Comparison of ENCODE assay signal across 8 cellular contexts in genomic region chr10:43648083-43648391, GRCh38. TPM values are rescaled to one million over a fixed set of nuclear protein-coding genes. Genes with fewer than 3 reads are reported as not detected.
DNase-seq lines count a peak whose midpoint lies in the region; ATAC-seq and TF ChIP-seq lines count a peak whose summit lies in the region.

No MANE protein-coding gene starts in this region.

- peak overlapping the region; percentile 92 for H3K4me2 ChIP-seq in Loucy (ENCODE audit: low read depth, low read length, poor library complexity, severe bottlenecking)

- CTCF ChIA-PET in CD8-positive, alpha-beta memory T cell (lab: Charles Lee): interaction anchor here (1.1 to 2.7 kb wide), 3 partner anchors 42 to 1224 kb away, joined by 3 to 9 read pairs (median 3); no protein-coding TSS in a partner anchor

- H2AFZ ChIP-seq in Loucy (ENCODE audit: low read length): peak overlapping the region; percentile 90
- H2AFZ ChIP-seq in neuron (ENCODE audit: low read depth, low read length): peak overlapping the region; percentile 96

- DNase-seq in CD8-positive, alpha-beta memory T cell: no peak
- DNase-seq in NCI-H2196 treated with DMSO at 0.1 percent for 48 hours (lab: John Stamatoyannopoulos, UW; ENCODE audit: unreplicated experiment) (no peak), NCI-H1092 treated with DMSO at 0.1 percent for 48 hours (lab: John Stamatoyannopoulos, UW) (no peak)
- DNase-seq in activated CD8-positive, alpha-beta memory T cell treated with anti-CD3 and anti-CD28 coated beads for 24 hours: no peak

- H3K4me3 Mint-ChIP-seq in CD8-positive, alpha-beta memory T cell: peak overlapping the region; percentile 91 to 96 (median 94)

- TF ChIP-seq CTCF in Loucy (conservative IDR thresholded peaks at IDR 0.05; ENCODE audit: low read length): no peak

- peak overlapping the region; percentile 82 to 97 (median 92) for H3K27ac Mint-ChIP-seq in CD8-positive, alpha-beta memory T cell

- H3K4me1 Mint-ChIP-seq in CD8-positive, alpha-beta memory T cell: peaks cover 20 to 27% (median 27%) of the 10 kb centered on the region in 3 donors

- H3K27ac ChIP-seq in CD8-positive, alpha-beta memory T cell (ENCODE audit: low read depth, low read length): peak overlapping the region; percentile 75
- H3K27ac ChIP-seq in duodenal mucosa (ENCODE audit: low read depth, low read length): no peak overlapping the region

- peaks cover 3 to 7% of the 10 kb centered on the region in 2 donors for H3K27me3 Mint-ChIP-seq in CD8-positive, alpha-beta memory T cell

- H3K79me2 ChIP-seq in Loucy (ENCODE audit: insufficient read depth, low read length): peaks cover 11% of the 10 kb centered on the region; the same call in 1 of the 2 replicates

- POLR2A ChIA-PET in CD8-positive, alpha-beta memory T cell (lab: Charles Lee): no interaction called here

- H3K4me1 ChIP-seq in CD8-positive, alpha-beta memory T cell (ENCODE audit: insufficient read depth, low read length): peaks cover 14% of the 10 kb centered on the region
- H3K4me1 ChIP-seq in Loucy (ENCODE audit: insufficient read depth, low read length, poor library complexity, severe bottlenecking): peaks cover 6% of the 10 kb centered on the region
- peaks cover 5 to 6% of the 10 kb centered on the region in 2 donors for H3K4me1 ChIP-seq in duodenal mucosa (ENCODE audit: control insufficient read depth in 1 of 2, insufficient read depth in 2 of 2, low read length in 2 of 2)
- H3K4me1 ChIP-seq in neuron (ENCODE audit: insufficient read depth, low read length): peaks cover 7% of the 10 kb centered on the region

- H3K9me2 ChIP-seq in Loucy (replicated peaks; ENCODE audit: low read depth, low read length): no peaks in the 10 kb centered on the region

- peaks cover 30% of the 10 kb centered on the region for H3K9me3 ChIP-seq in CD8-positive, alpha-beta memory T cell (ENCODE audit: low read length)
- H3K9me3 ChIP-seq in Loucy (ENCODE audit: insufficient read depth, low read depth, low read length) (peaks cover 29% of the 10 kb centered on the region; the same call in 1 of the 2 replicates), duodenal mucosa (ENCODE audit: control insufficient read depth in 1 of 2, low read length in 2 of 2) (peaks cover 37% of the 10 kb centered on the region in 2 donors), neuron (ENCODE audit: low read length) (peaks cover 46% of the 10 kb centered on the region)

- H3K9ac ChIP-seq in Loucy (ENCODE audit: low read depth, low read length, poor library complexity, severe bottlenecking): peak overlapping the region; percentile 88
- H3K9ac ChIP-seq in duodenal mucosa (ENCODE audit: low read depth in 1 of 2, low read length in 2 of 2): peak overlapping the region; percentile 67 to 80

- peaks cover 24 to 41% (median 33%) of the 10 kb centered on the region in 5 donors for H3K9me3 Mint-ChIP-seq in CD8-positive, alpha-beta memory T cell

- H3K36me3 ChIP-seq in CD8-positive, alpha-beta memory T cell (ENCODE audit: insufficient read depth, low read length): peaks cover 30% of the 10 kb centered on the region
- H3K36me3 ChIP-seq in Loucy (ENCODE audit: insufficient read depth, low read length): peaks cover 22% of the 10 kb centered on the region; the same call in 1 of the 2 replicates
- H3K36me3 ChIP-seq in duodenal mucosa (ENCODE audit: control insufficient read depth in 1 of 2, insufficient read depth in 2 of 2, low read length in 2 of 2): peaks cover 25 to 26% of the 10 kb centered on the region in 2 donors
- H3K36me3 ChIP-seq in neuron (ENCODE audit: insufficient read depth, low read length): peaks cover 36% of the 10 kb centered on the region

- ATAC-seq in GM21381 (IDR thresholded peaks at IDR 0.05; ENCODE audit: unreplicated experiment): no peak

- H3F3A ChIP-seq in Loucy (ENCODE audit: low read depth): no peaks in the 10 kb centered on the region

- H3K4me3 ChIP-seq in CD8-positive, alpha-beta memory T cell (ENCODE audit: low read length): peak overlapping the region; percentile 52
- H3K4me3 ChIP-seq in Loucy (ENCODE audit: low read length, poor library complexity, severe bottlenecking): peak overlapping the region; percentile 80
- H3K4me3 ChIP-seq in duodenal mucosa (ENCODE audit: low read depth in 1 of 2, low read length in 2 of 2): peak overlapping the region; percentile 91
- H3K4me3 ChIP-seq in neuron (ENCODE audit: low read length): peak overlapping the region; percentile 73

- H3K27me3 ChIP-seq in CD8-positive, alpha-beta memory T cell (ENCODE audit: insufficient read depth, low read length, poor library complexity, severe bottlenecking): no peaks in the 10 kb centered on the region
- H3K27me3 ChIP-seq in Loucy (ENCODE audit: insufficient read depth, low read length, poor library complexity, severe bottlenecking) (no peaks in the 10 kb centered on the region), duodenal mucosa (ENCODE audit: control insufficient read depth in 1 of 2, insufficient read depth in 2 of 2, low read length in 2 of 2) (peaks cover 0 to 4% of the 10 kb centered on the region in 2 donors), neuron (ENCODE audit: insufficient read depth, low read length) (peaks cover 2% of the 10 kb centered on the region)

- no peaks in the 10 kb centered on the region for H4K20me1 ChIP-seq in Loucy (ENCODE audit: insufficient read depth, low read length, poor library complexity, severe bottlenecking)

- peaks cover 16 to 47% (median 37%) of the 10 kb centered on the region in 3 donors for H3K36me3 Mint-ChIP-seq in CD8-positive, alpha-beta memory T cell

RNA-seq across cellular contexts. Expression of gene ZNF32, which starts 0.6 kb away (rescaled TPM):
- 10 to 100 TPM; 17.4 to 17.7 TPM for total RNA-seq in CD8-positive, alpha-beta memory T cell
- 86.3 TPM for polyA plus RNA-seq in CD8-positive, alpha-beta memory T cell

RNA-seq across cellular contexts. Expression of gene ZNF485, which starts 41.8 kb away (rescaled TPM):
- total RNA-seq in CD8-positive, alpha-beta memory T cell: 1 to 10 TPM; 5.5 to 7.6 TPM
- 5.4 TPM for polyA plus RNA-seq in CD8-positive, alpha-beta memory T cell
